In the genomic region with DNA sequence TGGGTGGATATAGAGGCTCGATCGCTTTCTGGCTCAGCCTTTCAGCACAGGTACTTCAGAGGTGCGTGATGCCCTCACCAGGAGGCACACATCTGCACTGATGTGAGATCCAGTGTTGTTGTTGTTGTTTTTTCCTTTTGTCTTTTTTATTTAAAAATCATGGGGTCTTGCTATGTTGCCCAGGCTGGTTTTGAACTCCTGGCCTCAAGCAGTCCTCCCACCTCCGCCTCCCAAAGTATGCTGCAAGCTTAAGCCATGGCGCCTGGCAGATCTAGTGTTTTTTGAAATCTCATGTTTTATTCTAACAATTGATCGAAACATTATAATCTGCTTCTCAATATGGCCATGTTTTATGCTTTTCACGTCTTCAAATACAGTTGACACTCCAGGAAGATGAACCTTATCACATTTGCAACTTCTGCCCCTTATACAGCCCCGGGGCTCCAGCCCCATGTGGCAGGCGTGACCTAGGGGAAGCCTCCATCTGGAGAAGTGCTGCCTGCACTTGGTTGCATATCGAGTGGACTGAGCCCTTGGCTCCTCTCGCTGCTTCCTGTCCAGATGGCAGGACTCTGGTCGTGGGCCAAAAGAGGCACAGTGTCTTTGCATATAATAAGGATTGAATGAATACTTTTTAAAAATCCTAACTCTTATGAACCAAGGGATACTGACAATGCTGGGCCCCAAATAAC, we compare ENCODE assay signal across 1 cellular context.
TF ChIP-seq lines count a peak whose summit lies in the region.

No MANE protein-coding gene starts in this region.

TF ChIP-seq in IMR-90, 13 proteins besides CTCF, POLR2A, EP300 and RAD21 (continued from another document):
- TF ChIP-seq, protein P1, sequence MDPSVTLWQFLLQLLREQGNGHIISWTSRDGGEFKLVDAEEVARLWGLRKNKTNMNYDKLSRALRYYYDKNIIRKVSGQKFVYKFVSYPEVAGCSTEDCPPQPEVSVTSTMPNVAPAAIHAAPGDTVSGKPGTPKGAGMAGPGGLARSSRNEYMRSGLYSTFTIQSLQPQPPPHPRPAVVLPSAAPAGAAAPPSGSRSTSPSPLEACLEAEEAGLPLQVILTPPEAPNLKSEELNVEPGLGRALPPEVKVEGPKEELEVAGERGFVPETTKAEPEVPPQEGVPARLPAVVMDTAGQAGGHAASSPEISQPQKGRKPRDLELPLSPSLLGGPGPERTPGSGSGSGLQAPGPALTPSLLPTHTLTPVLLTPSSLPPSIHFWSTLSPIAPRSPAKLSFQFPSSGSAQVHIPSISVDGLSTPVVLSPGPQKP (IDR thresholded peaks at IDR 0.05; ENCODE audit: borderline replicate concordance, low read depth, low read length): no peak
- TF ChIP-seq RFX5 (IDR thresholded peaks at IDR 0.05; ENCODE audit: low read depth, low read length): no peak
- no peak for TF ChIP-seq CEBPB (IDR thresholded peaks at IDR 0.05; ENCODE audit: low read depth, low read length)
- no peak for TF ChIP-seq RCOR1 (IDR thresholded peaks at IDR 0.05; ENCODE audit: insufficient replicate concordance, low read length)
- TF ChIP-seq NFE2L2 (IDR thresholded peaks at IDR 0.05; ENCODE audit: low read depth, low read length): no peak
- TF ChIP-seq BHLHE40 (IDR thresholded peaks at IDR 0.05; ENCODE audit: low read depth, low read length): no peak
- TF ChIP-seq MXI1 (IDR thresholded peaks at IDR 0.05; ENCODE audit: borderline replicate concordance, low read depth, low read length): no peak
- no peak for TF ChIP-seq CHD1 (IDR thresholded peaks at IDR 0.05; ENCODE audit: low read depth, low read length)
- TF ChIP-seq FOS (IDR thresholded peaks at IDR 0.05; ENCODE audit: low read depth, low read length): no peak
- TF ChIP-seq MAZ (IDR thresholded peaks at IDR 0.05; ENCODE audit: borderline replicate concordance, low read depth, low read length): no peak
- no peak for TF ChIP-seq SMC3 (IDR thresholded peaks at IDR 0.05; ENCODE audit: low read depth, low read length)
